In the genomic region with DNA sequence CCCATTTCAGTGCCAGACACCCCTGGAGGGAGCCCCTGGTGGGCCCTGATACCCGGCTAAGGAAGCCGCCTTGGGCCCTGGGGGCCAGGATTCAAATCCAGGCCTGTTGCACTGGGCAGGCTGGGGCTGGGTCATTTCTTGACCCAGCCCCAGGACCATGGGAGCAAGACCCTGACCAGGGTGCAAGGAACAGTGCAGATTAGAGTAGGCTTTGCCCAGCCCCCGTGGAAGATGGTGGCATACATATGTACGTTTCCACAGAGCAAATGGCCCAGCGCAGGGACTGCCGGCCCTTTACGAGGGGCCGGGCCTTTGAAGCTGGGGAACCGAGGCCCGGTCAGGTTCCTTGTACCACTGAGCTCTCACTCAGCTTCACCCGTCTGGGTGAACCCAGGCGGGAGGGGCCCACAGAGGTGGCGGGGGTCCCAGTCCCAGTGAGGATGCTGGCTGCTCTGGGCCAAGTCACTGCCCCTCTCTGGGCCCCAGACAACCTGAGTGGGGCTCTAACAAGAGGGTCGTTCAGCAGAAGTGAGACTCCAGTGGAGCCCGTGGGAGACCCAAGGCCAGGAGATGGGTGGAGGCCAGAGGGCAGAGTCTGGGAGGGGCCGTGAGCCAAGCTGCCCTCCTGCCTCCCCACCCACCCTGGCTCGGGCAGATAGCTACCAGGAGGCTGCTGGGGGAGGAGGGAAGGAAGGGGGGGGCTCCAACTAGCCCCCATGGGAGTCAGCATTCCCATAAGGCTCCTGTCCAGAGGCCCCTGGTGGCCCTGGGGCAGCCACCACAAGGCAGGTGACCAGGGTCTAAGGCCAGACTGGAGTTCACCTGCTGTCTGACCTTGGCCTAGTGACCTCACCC, we compare ENCODE assay signal across 8 cellular contexts. TPM values are rescaled to one million over a fixed set of nuclear protein-coding genes. Genes with fewer than 3 reads are reported as not detected.
A peak's percentile ranks its signal among the peaks of the same experiment; 100 is the strongest.
DNase-seq lines count a peak whose midpoint lies in the region; ATAC-seq and TF ChIP-seq lines count a peak whose summit lies in the region.

No MANE protein-coding gene starts in this region.

- H3K36me3 ChIP-seq in GM23338 (ENCODE audit: insufficient read depth) = no peaks in the 10 kb centered on the region; the same call in 1 of the 2 replicates

- TF ChIP-seq CTCF in GM23338 (conservative IDR thresholded peaks at IDR 0.05; ENCODE audit: low read depth in 2 of 2) = no peak

- DNase-seq in GM23338 (ENCODE audit: low spot score) = no peak
- DNase-seq in activated naive CD4-positive, alpha-beta T cell treated with anti-CD3 and anti-CD28 coated beads, Interleukin-2, amount 50 U/mL, for 72 hours (ENCODE audit: low spot score in 2 of 2) = no peak
- DNase-seq in left ventricle myocardium superior = peak; percentile 29
- DNase-seq in stimulated activated effector memory CD8-positive, alpha-beta T cell treated with anti-CD3 and anti-CD28 coated beads, Interleukin-12 subunit alpha, Interleukin-12 subunit beta, amount 100 ng/mL, for 72 hours (ENCODE audit: low spot score in 2 of 2) = no peak
- DNase-seq in NCI-H226 = no peak
- DNase-seq in NOMO-1 (lab: John Stamatoyannopoulos, UW; ENCODE audit: unreplicated experiment in 2 of 2) = no peak
- DNase-seq in effector CD4-positive, alpha-beta T cell = no peak
- DNase-seq in mucosa of gallbladder (ENCODE audit: low spot score) = no peak

- H3K4me1 Mint-ChIP-seq in GM23338 = peaks cover 6% of the 10 kb centered on the region; the same call in 2 of the 3 replicates
- H3K4me1 Mint-ChIP-seq in stimulated activated effector memory CD8-positive, alpha-beta T cell treated with anti-CD3 and anti-CD28 coated beads, Interleukin-12 subunit alpha, Interleukin-12 subunit beta, amount 100 ng/mL, for 72 hours = peaks cover 68% of the 10 kb centered on the region

- 0 out of 2 replicates have a peak overlapping the region, but pooled peaks have one; percentile 19 for H3K27ac ChIP-seq in GM23338 (ENCODE audit: low read depth)

- peaks cover 10% of the 10 kb centered on the region for H4K20me1 ChIP-seq in GM23338 (replicated peaks; ENCODE audit: insufficient read depth)

- H3K36me3 Mint-ChIP-seq in GM23338 (ENCODE audit: low read depth) = peaks cover 3% of the 10 kb centered on the region; the same call in 2 of the 3 replicates
- H3K36me3 Mint-ChIP-seq in activated naive CD4-positive, alpha-beta T cell treated with anti-CD3 and anti-CD28 coated beads, Interleukin-2, amount 50 U/mL, for 72 hours = peaks cover 0 to 7% of the 10 kb centered on the region in 2 donors
- H3K36me3 Mint-ChIP-seq in stimulated activated effector memory CD8-positive, alpha-beta T cell treated with anti-CD3 and anti-CD28 coated beads, Interleukin-12 subunit alpha, Interleukin-12 subunit beta, amount 100 ng/mL, for 72 hours = peaks cover 92% of the 10 kb centered on the region

- H3K4me3 ChIP-seq in GM23338 = no peak overlapping the region

- no peak overlapping the region for H3K4me3 Mint-ChIP-seq in GM23338
- peak overlapping the region; percentile 78 for H3K4me3 Mint-ChIP-seq in stimulated activated effector memory CD8-positive, alpha-beta T cell treated with anti-CD3 and anti-CD28 coated beads, Interleukin-12 subunit alpha, Interleukin-12 subunit beta, amount 100 ng/mL, for 72 hours

- no peaks in the 10 kb centered on the region for H3K9me3 Mint-ChIP-seq in GM23338
- no peaks in the 10 kb centered on the region for H3K9me3 Mint-ChIP-seq in activated naive CD4-positive, alpha-beta T cell treated with anti-CD3 and anti-CD28 coated beads, Interleukin-2, amount 50 U/mL, for 72 hours
- no peaks in the 10 kb centered on the region for H3K9me3 Mint-ChIP-seq in stimulated activated effector memory CD8-positive, alpha-beta T cell treated with anti-CD3 and anti-CD28 coated beads, Interleukin-12 subunit alpha, Interleukin-12 subunit beta, amount 100 ng/mL, for 72 hours

- intact Hi-C loops in left ventricle myocardium superior (cut with micrococcal nuclease) = no loop called here

- H3K27me3 ChIP-seq in GM23338 (ENCODE audit: insufficient read depth) = no peaks in the 10 kb centered on the region

- H3K79me2 ChIP-seq in GM23338 (replicated peaks; ENCODE audit: insufficient read depth) = peaks cover 29% of the 10 kb centered on the region

- H3K27ac Mint-ChIP-seq in GM23338 = no peak overlapping the region
- H3K27ac Mint-ChIP-seq in activated naive CD4-positive, alpha-beta T cell treated with anti-CD3 and anti-CD28 coated beads, Interleukin-2, amount 50 U/mL, for 72 hours = peak overlapping the region; percentile 72 to 75
- peak overlapping the region; percentile 83 for H3K27ac Mint-ChIP-seq in stimulated activated effector memory CD8-positive, alpha-beta T cell treated with anti-CD3 and anti-CD28 coated beads, Interleukin-12 subunit alpha, Interleukin-12 subunit beta, amount 100 ng/mL, for 72 hours

- H2AFZ ChIP-seq in GM23338 = no peak overlapping the region

- H3K27me3 Mint-ChIP-seq in GM23338 (ENCODE audit: insufficient read depth, low read depth, poor library complexity) = peaks cover 14% of the 10 kb centered on the region

- H3K4me1 ChIP-seq in GM23338 (ENCODE audit: insufficient read depth) = peaks cover 4% of the 10 kb centered on the region; the same call in 1 of the 2 replicates

- no peaks in the 10 kb centered on the region for H3K9me2 ChIP-seq in GM23338 (ENCODE audit: insufficient read depth)

- no peak overlapping the region; the same call in 1 of the 2 replicates for H3K4me2 ChIP-seq in GM23338

- no peak for ATAC-seq in GM23338
- no peak for ATAC-seq in activated naive CD4-positive, alpha-beta T cell treated with anti-CD3 and anti-CD28 coated beads, Interleukin-2, amount 50 U/mL, for 72 hours
- ATAC-seq in left ventricle myocardium superior = no peak
- ATAC-seq in stimulated activated effector memory CD8-positive, alpha-beta T cell treated with anti-CD3 and anti-CD28 coated beads, Interleukin-12 subunit alpha, Interleukin-12 subunit beta, amount 100 ng/mL, for 72 hours = no peak

- H3F3A ChIP-seq in GM23338 (replicated peaks; ENCODE audit: low read depth) = 0 out of 2 replicates have a peak, but pooled peaks cover 7% of the 10 kb centered on the region

TF ChIP-seq in GM23338, 12 proteins besides CTCF, POLR2A, EP300 and RAD21 (continues in another document):
- TF ChIP-seq ZNF114 (CRISPR knock-in tag; IDR thresholded peaks at IDR 0.05) (no peak), JUNB (IDR thresholded peaks at IDR 0.05; ENCODE audit: unreplicated experiment) (no peak)

RNA-seq across cellular contexts. Expression of a gene that starts 2.7 kb away (rescaled TPM):
- 123 and 159 TPM in 2 replicates for total RNA-seq in GM23338 (2014; rRNA removed; shearing (Covaris generic))
- polyA plus RNA-seq in GM23338 (2016; fragmentation: Nextera tagmentation; extraction: Ambion mirVana) = 71.0 and 106 TPM in 2 replicates
- 100 to 1,000 TPM; 211 to 261 TPM for total RNA-seq in activated naive CD4-positive, alpha-beta T cell treated with anti-CD3 and anti-CD28 coated beads, Interleukin-2, amount 50 U/mL, for 72 hours
- total RNA-seq in left ventricle myocardium superior (272 TPM), mucosa of gallbladder (246 TPM)

RNA-seq across cellular contexts. Expression of a gene that starts 32.8 kb away (rescaled TPM):
- total RNA-seq in GM23338 (2014; rRNA removed; shearing (Covaris generic)) = 106 and 130 TPM in 2 replicates
- polyA plus RNA-seq in GM23338 (2016; fragmentation: Nextera tagmentation; extraction: Ambion mirVana) = 23.8 and 27.2 TPM in 2 replicates
- 10 to 100 TPM; 24.6 to 60.8 TPM for total RNA-seq in activated naive CD4-positive, alpha-beta T cell treated with anti-CD3 and anti-CD28 coated beads, Interleukin-2, amount 50 U/mL, for 72 hours
- 65.6 TPM for total RNA-seq in left ventricle myocardium superior
- 92.2 TPM for total RNA-seq in mucosa of gallbladder

RNA-seq across cellular contexts. Expression of a gene that starts 47.8 kb away (rescaled TPM):
- total RNA-seq in GM23338 (2014; rRNA removed; shearing (Covaris generic)) = 5.9 and 9.4 TPM in 2 replicates
- 2.9 TPM in 2 replicates for polyA plus RNA-seq in GM23338 (2016; fragmentation: Nextera tagmentation; extraction: Ambion mirVana)
- 100 to 1,000 TPM in 1 of 2 donors, 10 to 100 TPM in 1; 91.8 to 183 TPM for total RNA-seq in activated naive CD4-positive, alpha-beta T cell treated with anti-CD3 and anti-CD28 coated beads, Interleukin-2, amount 50 U/mL, for 72 hours
- total RNA-seq in left ventricle myocardium superior (17.5 TPM), mucosa of gallbladder (59.0 TPM)

RNA-seq across cellular contexts. Expression of a gene that starts 48.4 kb away (rescaled TPM):
- total RNA-seq in GM23338 (2014; rRNA removed; shearing (Covaris generic)) = 2.2 and 2.6 TPM in 2 replicates
- 0.57 and 0.82 TPM in 2 replicates for polyA plus RNA-seq in GM23338 (2016; fragmentation: Nextera tagmentation; extraction: Ambion mirVana)
- 100 to 1,000 TPM in 1 of 2 donors, 10 to 100 TPM in 1; 29.7 to 105 TPM for total RNA-seq in activated naive CD4-positive, alpha-beta T cell treated with anti-CD3 and anti-CD28 coated beads, Interleukin-2, amount 50 U/mL, for 72 hours
- total RNA-seq in left ventricle myocardium superior = 1.9 TPM
- total RNA-seq in mucosa of gallbladder = 11.5 TPM
